11 cellular contexts compared by ENCODE assay signal in the genomic region with DNA sequence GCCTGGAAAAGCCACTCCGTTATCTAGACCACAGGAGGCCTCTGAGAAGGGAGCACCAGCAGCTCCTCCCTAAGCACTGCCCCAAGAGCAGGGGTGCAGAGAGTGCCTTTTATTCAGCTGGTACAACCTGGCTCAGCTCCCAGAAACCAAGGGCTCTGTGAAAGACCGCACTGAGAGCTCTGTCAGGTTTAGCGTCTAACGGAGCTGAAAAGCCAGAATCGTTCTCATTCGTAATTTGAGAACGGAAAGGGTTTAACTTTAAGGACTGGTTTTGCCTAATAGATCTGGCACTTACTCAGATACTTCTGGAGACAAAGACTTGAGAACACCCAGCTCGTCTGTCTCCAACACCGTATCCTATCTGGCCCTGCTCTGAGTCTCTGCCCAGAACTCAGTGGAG. TPM values are rescaled to one million over a fixed set of nuclear protein-coding genes. Genes with fewer than 3 reads are reported as not detected.
DNase-seq lines count a peak whose midpoint lies in the region; ATAC-seq and TF ChIP-seq lines count a peak whose summit lies in the region.
"Had no signal": no experiment of that assay in that cellular context is flagged by ENCODE, and none has a peak within 500 bp of the region (broad histone marks: within the 10 kb centered on the region; RNA-seq: fewer than 3 reads in every experiment).

No MANE protein-coding gene starts in this region.

- DNase-seq in NCI-H187 treated with DMSO at 0.1 percent for 48 hours (lab: John Stamatoyannopoulos, UW) (peak; percentile 67), amniotic epithelial cell (ENCODE audit: low read depth) (peak; percentile 83), right cardiac atrium (peak in 2 of 3 donors; percentile 53 to 63), type B pancreatic cell (ENCODE audit: extremely low spot score, unreplicated experiment) (no peak)
- DNase-seq in activated T-helper 2 cell treated with anti-CD3 and anti-CD28 coated beads, Interferon-gamma antibody, Interleukin-2, Interleukin-4, amounts not matched to agents 10 μg/mL and 5 μg/mL and 100 μg/mL, durations not matched to agents 14 hours and 24 hours and 36 hours (ENCODE audit: low spot score): no peak
- DNase-seq: activated naive CD8-positive, alpha-beta T cell treated with anti-CD3 and anti-CD28 coated beads, Interleukin-2, amount 10 ng/mL, durations not matched to agents 7 days and 5 days; HCEC 1CT; MV-4-11; SHP77 had no signal

- H3K4me1 ChIP-seq in right cardiac atrium (ENCODE audit: control insufficient read depth, insufficient read depth, low read length): no peaks in the 10 kb centered on the region
- peaks cover 11% of the 10 kb centered on the region for H3K4me1 ChIP-seq in stomach smooth muscle (ENCODE audit: control insufficient read depth, insufficient read depth, low read length)

- intact Hi-C loops in right cardiac atrium (cut with DNase I): no loop called here
- intact Hi-C loops in activated T-helper 2 cell treated with anti-CD3 and anti-CD28 coated beads, Interferon-gamma antibody, Interleukin-2, Interleukin-4, amounts not matched to agents 10 μg/mL and 5 μg/mL and 100 μg/mL, durations not matched to agents 14 hours and 24 hours and 36 hours (cut with micrococcal nuclease): no loop called here

- H3K36me3 Mint-ChIP-seq in activated T-helper 2 cell treated with anti-CD3 and anti-CD28 coated beads, Interferon-gamma antibody, Interleukin-2, Interleukin-4, amounts not matched to agents 10 μg/mL and 5 μg/mL and 100 μg/mL, durations not matched to agents 14 hours and 24 hours and 36 hours (ENCODE audit: low read depth): peaks cover 19% of the 10 kb centered on the region
- no peaks in the 10 kb centered on the region for H3K36me3 Mint-ChIP-seq in type B pancreatic cell

- WGBS in right cardiac atrium: 47% methylated on average over 9 of the region's 9 CpGs

- peaks cover 20 to 23% of the 10 kb centered on the region in 2 donors for H3K36me3 ChIP-seq in stomach smooth muscle (ENCODE audit: control insufficient read depth in 2 of 2, insufficient read depth in 2 of 2, low read length in 2 of 2)

- no peaks in the 10 kb centered on the region for H3K27me3 Mint-ChIP-seq in activated T-helper 2 cell treated with anti-CD3 and anti-CD28 coated beads, Interferon-gamma antibody, Interleukin-2, Interleukin-4, amounts not matched to agents 10 μg/mL and 5 μg/mL and 100 μg/mL, durations not matched to agents 14 hours and 24 hours and 36 hours (ENCODE audit: low read depth)
- no peaks in the 10 kb centered on the region for H3K27me3 Mint-ChIP-seq in type B pancreatic cell
- H3K27me3 Mint-ChIP-seq: activated naive CD8-positive, alpha-beta T cell treated with anti-CD3 and anti-CD28 coated beads, Interleukin-2, amount 10 ng/mL, durations not matched to agents 7 days and 5 days had no signal

- H3K4me1 Mint-ChIP-seq in activated T-helper 2 cell treated with anti-CD3 and anti-CD28 coated beads, Interferon-gamma antibody, Interleukin-2, Interleukin-4, amounts not matched to agents 10 μg/mL and 5 μg/mL and 100 μg/mL, durations not matched to agents 14 hours and 24 hours and 36 hours (ENCODE audit: low read depth): no peaks in the 10 kb centered on the region
- H3K4me1 Mint-ChIP-seq in type B pancreatic cell (ENCODE audit: unreplicated experiment): no peaks in the 10 kb centered on the region

- H3K9ac ChIP-seq in stomach smooth muscle (ENCODE audit: low read length in 2 of 2): peak overlapping the region; percentile 44 to 62

- H3K27ac ChIP-seq in right cardiac atrium (ENCODE audit: low read length) (peak overlapping the region; percentile 3), stomach smooth muscle (ENCODE audit: low read length) (peak overlapping the region; percentile 46)

- H3K9me3 Mint-ChIP-seq in activated T-helper 2 cell treated with anti-CD3 and anti-CD28 coated beads, Interferon-gamma antibody, Interleukin-2, Interleukin-4, amounts not matched to agents 10 μg/mL and 5 μg/mL and 100 μg/mL, durations not matched to agents 14 hours and 24 hours and 36 hours: no peaks in the 10 kb centered on the region
- no peaks in the 10 kb centered on the region for H3K9me3 Mint-ChIP-seq in type B pancreatic cell
- H3K9me3 Mint-ChIP-seq: activated naive CD8-positive, alpha-beta T cell treated with anti-CD3 and anti-CD28 coated beads, Interleukin-2, amount 10 ng/mL, durations not matched to agents 7 days and 5 days had no signal

- H3K27me3 ChIP-seq in right cardiac atrium (ENCODE audit: control insufficient read depth, insufficient read depth) (no peaks in the 10 kb centered on the region), stomach smooth muscle (ENCODE audit: control insufficient read depth in 1 of 2, insufficient read depth in 2 of 2, low read length in 2 of 2) (no peaks in the 10 kb centered on the region)

- H3K4me3 ChIP-seq in right cardiac atrium (ENCODE audit: low read length) (no peak overlapping the region), stomach smooth muscle (ENCODE audit: low read length in 2 of 2) (no peak overlapping the region)

- H3K4me3 Mint-ChIP-seq in activated T-helper 2 cell treated with anti-CD3 and anti-CD28 coated beads, Interferon-gamma antibody, Interleukin-2, Interleukin-4, amounts not matched to agents 10 μg/mL and 5 μg/mL and 100 μg/mL, durations not matched to agents 14 hours and 24 hours and 36 hours (ENCODE audit: low read depth): no peak overlapping the region
- no peak overlapping the region for H3K4me3 Mint-ChIP-seq in type B pancreatic cell
- H3K4me3 Mint-ChIP-seq: activated naive CD8-positive, alpha-beta T cell treated with anti-CD3 and anti-CD28 coated beads, Interleukin-2, amount 10 ng/mL, durations not matched to agents 7 days and 5 days had no signal

- no peak overlapping the region for H3K27ac Mint-ChIP-seq in activated T-helper 2 cell treated with anti-CD3 and anti-CD28 coated beads, Interferon-gamma antibody, Interleukin-2, Interleukin-4, amounts not matched to agents 10 μg/mL and 5 μg/mL and 100 μg/mL, durations not matched to agents 14 hours and 24 hours and 36 hours
- H3K27ac Mint-ChIP-seq in type B pancreatic cell: no peak overlapping the region
- H3K27ac Mint-ChIP-seq: activated naive CD8-positive, alpha-beta T cell treated with anti-CD3 and anti-CD28 coated beads, Interleukin-2, amount 10 ng/mL, durations not matched to agents 7 days and 5 days had no signal

- no peak for TF ChIP-seq CTCF in type B pancreatic cell (conservative IDR thresholded peaks at IDR 0.05)

- H3K9me3 ChIP-seq in right cardiac atrium (ENCODE audit: control insufficient read depth, low read length) (no peaks in the 10 kb centered on the region), stomach smooth muscle (ENCODE audit: control insufficient read depth in 2 of 2, low read length in 2 of 2) (no peaks in the 10 kb centered on the region)

- ATAC-seq in right cardiac atrium (peak; percentile 34 to 63), HG02571 (IDR thresholded peaks at IDR 0.05; ENCODE audit: unreplicated experiment) (no peak)

RNA-seq across cellular contexts. Expression of a gene that starts 13.5 kb away (rescaled TPM):
- total RNA-seq in right cardiac atrium (10 to 100 TPM; 31.8 to 39.3 (median 37.9) TPM), type B pancreatic cell (ENCODE audit: low replicate concordance) (38.0 and 40.0 TPM in 2 replicates)
- polyA plus RNA-seq in right cardiac atrium: 56.8 TPM
- 77.7 and 78.6 TPM in 2 replicates for total RNA-seq in activated T-helper 2 cell treated with anti-CD3 and anti-CD28 coated beads, Interferon-gamma antibody, Interleukin-2, Interleukin-4, amounts not matched to agents 10 μg/mL and 5 μg/mL and 100 μg/mL, durations not matched to agents 14 hours and 24 hours and 36 hours

RNA-seq across cellular contexts. Expression of a gene that starts 19.1 kb away (rescaled TPM):
- 10 to 100 TPM; 20.4 to 26.7 (median 24.2) TPM for total RNA-seq in right cardiac atrium
- 29.6 TPM for polyA plus RNA-seq in right cardiac atrium
- 1.2 and 1.6 TPM in 2 replicates for total RNA-seq in activated T-helper 2 cell treated with anti-CD3 and anti-CD28 coated beads, Interferon-gamma antibody, Interleukin-2, Interleukin-4, amounts not matched to agents 10 μg/mL and 5 μg/mL and 100 μg/mL, durations not matched to agents 14 hours and 24 hours and 36 hours
- 25.3 and 27.3 TPM in 2 replicates for total RNA-seq in type B pancreatic cell (ENCODE audit: low replicate concordance)

RNA-seq across cellular contexts. Expression of a gene that starts 37.9 kb away (rescaled TPM):
- total RNA-seq in right cardiac atrium (10 to 100 TPM; 54.8 to 71.4 (median 62.3) TPM), type B pancreatic cell (ENCODE audit: low replicate concordance) (38.5 and 48.7 TPM in 2 replicates)
- 108 TPM for polyA plus RNA-seq in right cardiac atrium
- 77.5 and 83.1 TPM in 2 replicates for total RNA-seq in activated T-helper 2 cell treated with anti-CD3 and anti-CD28 coated beads, Interferon-gamma antibody, Interleukin-2, Interleukin-4, amounts not matched to agents 10 μg/mL and 5 μg/mL and 100 μg/mL, durations not matched to agents 14 hours and 24 hours and 36 hours

RNA-seq across cellular contexts. Expression of a gene that starts 38.1 kb away (rescaled TPM):
- total RNA-seq in right cardiac atrium: 10 to 100 TPM in 3 of 4 donors, 1 to 10 TPM in 1; 9.8 to 13.4 (median 11.6) TPM
- 11.2 TPM for polyA plus RNA-seq in right cardiac atrium
- 64.8 and 67.3 TPM in 2 replicates for total RNA-seq in activated T-helper 2 cell treated with anti-CD3 and anti-CD28 coated beads, Interferon-gamma antibody, Interleukin-2, Interleukin-4, amounts not matched to agents 10 μg/mL and 5 μg/mL and 100 μg/mL, durations not matched to agents 14 hours and 24 hours and 36 hours
- 12.6 and 17.6 TPM in 2 replicates for total RNA-seq in type B pancreatic cell (ENCODE audit: low replicate concordance)

RNA-seq across cellular contexts. Expression of a gene that starts 47.0 kb away (rescaled TPM):
- 10 to 100 TPM; 19.9 to 25.6 (median 22.7) TPM for total RNA-seq in right cardiac atrium
- polyA plus RNA-seq in right cardiac atrium: 17.9 TPM
- 53.0 and 57.1 TPM in 2 replicates for total RNA-seq in activated T-helper 2 cell treated with anti-CD3 and anti-CD28 coated beads, Interferon-gamma antibody, Interleukin-2, Interleukin-4, amounts not matched to agents 10 μg/mL and 5 μg/mL and 100 μg/mL, durations not matched to agents 14 hours and 24 hours and 36 hours
- 37.9 and 38.7 TPM in 2 replicates for total RNA-seq in type B pancreatic cell (ENCODE audit: low replicate concordance)

Comparison
In these comparisons a context has a peak if more than half of its experiments do, and no peak if none do; other contexts are left out.
1. DNase-seq: peak in NCI-H187 treated with DMSO at 0.1 percent for 48 hours (single experiment), amniotic epithelial cell (single experiment) and right cardiac atrium (2 of 3); none in activated T-helper 2 cell treated with anti-CD3 and anti-CD28 coated beads, Interferon-gamma antibody, Interleukin-2, Interleukin-4, amounts not matched to agents 10 μg/mL and 5 μg/mL and 100 μg/mL, durations not matched to agents 14 hours and 24 hours and 36 hours (single experiment) and type B pancreatic cell (single experiment).